ENCODE assay signal across 17 cellular contexts in the genomic region with DNA sequence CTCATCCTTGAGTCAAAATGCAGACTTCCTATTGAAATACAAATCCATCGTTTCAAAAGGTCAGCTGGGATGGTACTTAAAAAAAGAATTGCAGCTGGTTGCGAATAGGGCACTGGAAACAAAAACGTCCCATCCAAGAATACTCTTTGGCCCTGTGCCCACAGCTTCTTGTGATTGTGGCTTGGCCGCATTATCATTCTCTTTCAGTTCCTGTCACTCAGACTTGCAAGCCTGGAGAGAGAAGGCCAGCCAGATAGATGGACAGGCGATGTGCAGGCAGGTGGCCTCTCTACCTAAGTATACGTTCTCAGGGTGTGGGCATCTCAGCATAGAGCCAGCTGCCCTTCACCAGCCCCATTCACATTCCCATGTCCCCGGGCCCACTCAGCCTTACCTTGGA.
"Had no signal": no experiment of that assay in that cellular context is flagged by ENCODE, and none has a peak within 500 bp of the region (broad histone marks: within the 10 kb centered on the region; RNA-seq: fewer than 3 reads in every experiment).

No MANE protein-coding gene starts in this region.

- DNase-seq: activated B cell treated with CpG ODN at 0.5 μM for 24 hours; activated CD4-positive, alpha-beta T cell treated with anti-CD3 and anti-CD28 coated beads, Interleukin-2, amount 10 ng/mL, durations not matched to agents 24 days and 14 days; activated naive CD4-positive, alpha-beta T cell treated with anti-CD3 and anti-CD28 coated beads, Interleukin-2, amount 50 U/mL, for 16 hours; activated T-cell treated with anti-CD3 and anti-CD28 coated beads for 4 hours; adrenal gland; effector memory CD4-positive, alpha-beta T cell; hippocampal formation; mucosa of descending colon; occipital lobe; stimulated activated CD4-positive, alpha-beta T cell treated with anti-CD3 and anti-CD28 coated beads, Interleukin-4, amount 100 ng/mL, for 4 hours; stomach had no signal

- H3K27ac ChIP-seq: adrenal gland, psoas muscle, stomach, thoracic aorta had no signal

- H3K9me3 Mint-ChIP-seq: activated B cell treated with CpG ODN at 0.5 μM for 24 hours; activated T-helper 2 cell treated with anti-CD3 and anti-CD28 coated beads, Interferon-gamma antibody, Interleukin-2, Interleukin-4, amounts not matched to agents 10 μg/mL and 5 μg/mL and 100 μg/mL, durations not matched to agents 14 hours and 24 hours and 36 hours; T-helper 1 cell treated with Interleukin-12 subunit alpha and Interleukin-12 subunit beta and Interleukin-4 antibody, amounts not matched to agents 30 μg/mL and 1 μg/mL, for 36 hours had no signal

- H3K4me1 ChIP-seq: adrenal gland, psoas muscle, stomach had no signal

- H3K4me3 Mint-ChIP-seq: activated B cell treated with CpG ODN at 0.5 μM for 24 hours; activated CD4-positive, alpha-beta T cell treated with anti-CD3 and anti-CD28 coated beads, Interleukin-2, amount 10 ng/mL, durations not matched to agents 24 days and 14 days; central memory CD8-positive, alpha-beta T cell; natural killer cell treated with Interleukin-12 subunit alpha and Interleukin-12 subunit beta and Interleukin-15 and Interleukin-18, amount 100 ng/mL, for 72 hours; T-helper 1 cell treated with Interleukin-12 subunit alpha and Interleukin-12 subunit beta and Interleukin-4 antibody, amounts not matched to agents 30 μg/mL and 1 μg/mL, for 36 hours had no signal

- H3K27me3 Mint-ChIP-seq: activated B cell treated with CpG ODN at 0.5 μM for 24 hours; activated CD4-positive, alpha-beta T cell treated with anti-CD3 and anti-CD28 coated beads, Interleukin-2, amount 10 ng/mL, durations not matched to agents 24 days and 14 days had no signal

- H3K4me3 ChIP-seq: adrenal gland, mucosa of descending colon, psoas muscle, stomach, thoracic aorta had no signal

- H3K36me3 Mint-ChIP-seq: natural killer cell treated with Interleukin-12 subunit alpha and Interleukin-12 subunit beta and Interleukin-15 and Interleukin-18, amount 100 ng/mL, for 72 hours had no signal

- H3K27ac Mint-ChIP-seq: activated B cell treated with CpG ODN at 0.5 μM for 24 hours; activated CD4-positive, alpha-beta T cell treated with anti-CD3 and anti-CD28 coated beads, Interleukin-2, amount 10 ng/mL, durations not matched to agents 24 days and 14 days; activated T-helper 2 cell treated with anti-CD3 and anti-CD28 coated beads, Interferon-gamma antibody, Interleukin-2, Interleukin-4, amounts not matched to agents 10 μg/mL and 5 μg/mL and 100 μg/mL, durations not matched to agents 14 hours and 24 hours and 36 hours; natural killer cell treated with Interleukin-12 subunit alpha and Interleukin-12 subunit beta and Interleukin-15 and Interleukin-18, amount 100 ng/mL, for 72 hours; T-helper 1 cell treated with Interleukin-12 subunit alpha and Interleukin-12 subunit beta and Interleukin-4 antibody, amounts not matched to agents 30 μg/mL and 1 μg/mL, for 36 hours had no signal

- H3K9me3 ChIP-seq: adrenal gland, mucosa of descending colon, psoas muscle, thoracic aorta had no signal

- H3K36me3 ChIP-seq: adrenal gland, stomach, thoracic aorta had no signal

- H3K27me3 ChIP-seq: adrenal gland had no signal

- H3K4me1 Mint-ChIP-seq: activated B cell treated with CpG ODN at 0.5 μM for 24 hours; activated CD4-positive, alpha-beta T cell treated with anti-CD3 and anti-CD28 coated beads, Interleukin-2, amount 10 ng/mL, durations not matched to agents 24 days and 14 days; central memory CD8-positive, alpha-beta T cell had no signal

- ATAC-seq: mucosa of descending colon; natural killer cell treated with Interleukin-12 subunit alpha and Interleukin-12 subunit beta and Interleukin-15 and Interleukin-18, amount 100 ng/mL, for 72 hours; psoas muscle had no signal
